ENCODE assay signal across 14 cellular contexts in genomic region chr15:67917037-67917436, GRCh38.
DNase-seq lines count a peak whose midpoint lies in the region; FAIRE-seq and TF ChIP-seq lines count a peak whose summit lies in the region.
"Had no signal": no experiment of that assay in that cellular context is flagged by ENCODE, and none has a peak within 500 bp of the region (broad histone marks: within the 10 kb centered on the region; RNA-seq: fewer than 3 reads in every experiment).

No MANE protein-coding gene starts in this region.

- no peak overlapping the region for H3K4me3 Mint-ChIP-seq in immature natural killer cell
- H3K4me3 Mint-ChIP-seq: CD4-positive, CD25-positive, alpha-beta regulatory T cell had no signal

- H3K36me3 ChIP-seq in liver (ENCODE audit: control insufficient read depth in 4 of 4, insufficient read depth in 3 of 4, low read depth in 1 of 4, low read length in 3 of 4): no peaks in the 10 kb centered on the region
- H3K36me3 ChIP-seq in stomach: no peaks in the 10 kb centered on the region

- TF ChIP-seq RAD21 in liver (IDR thresholded peaks at IDR 0.05): peak in 1 of 2 donors; percentile 11

- H3K9ac ChIP-seq in liver (ENCODE audit: low read depth in 1 of 2, low read length in 2 of 2): no peak overlapping the region
- H3K9ac ChIP-seq: KMS-11 had no signal

- H3K27me3 ChIP-seq in liver (ENCODE audit: control insufficient read depth in 4 of 4, insufficient read depth in 4 of 4, low read length in 3 of 4): no peaks in the 10 kb centered on the region
- no peaks in the 10 kb centered on the region for H3K27me3 ChIP-seq in stomach

- H3K27ac Mint-ChIP-seq in immature natural killer cell: no peak overlapping the region
- H3K27ac Mint-ChIP-seq: CD4-positive, CD25-positive, alpha-beta regulatory T cell had no signal

- H3K36me3 Mint-ChIP-seq in immature natural killer cell: peaks cover 0 to 3% (median 0%) of the 10 kb centered on the region in 3 donors
- H3K36me3 Mint-ChIP-seq: CD4-positive, CD25-positive, alpha-beta regulatory T cell had no signal

- no peaks in the 10 kb centered on the region for H3K9me3 ChIP-seq in liver (ENCODE audit: control insufficient read depth in 4 of 4, low read length in 3 of 4)
- peaks cover 0 to 6% (median 0%) of the 10 kb centered on the region in 4 donors for H3K9me3 ChIP-seq in stomach

- H3K27ac ChIP-seq in liver (ENCODE audit: low read depth in 1 of 2, low read length in 2 of 2) (no peak overlapping the region), stomach (peak overlapping the region in 4 of 5 donors; percentile 80 to 91 (median 86))
- H3K27ac ChIP-seq: KMS-11 had no signal

- intact Hi-C loops in stomach (cut with DNase I; ENCODE audit: low total_unique reads): no loop called here

- DNase-seq in HTR-8/SVneo (ENCODE audit: insufficient read length, low spot score) (no peak), cerebellum (ENCODE audit: low spot score) (peak; percentile 53), stomach (no peak), immature natural killer cell (no peak), LoVo (ENCODE audit: low spot score) (no peak), NCI-H1092 (lab: John Stamatoyannopoulos, UW) (no peak)
- DNase-seq in central memory CD4-positive, alpha-beta T cell: no peak
- DNase-seq: activated CD8-positive, alpha-beta memory T cell treated with anti-CD3 and anti-CD28 coated beads, Interleukin-2, amount 50 U/mL, for 4 hours; amniotic stem cell; CD4-positive, CD25-positive, alpha-beta regulatory T cell; effector memory CD4-positive, alpha-beta T cell; stimulated activated CD8-positive, alpha-beta memory T cell treated with anti-CD3 and anti-CD28 coated beads, Interleukin-4, amount 100 ng/mL, for 48 hours had no signal

- TF ChIP-seq EP300 in stomach (IDR thresholded peaks at IDR 0.05): no peak

- WGBS in liver: 93% methylated on average over 4 of the region's 4 CpGs
- WGBS in stomach, 5 donors: 59 to 73% (median 69%) methylated on average over 4 of the region's 4 CpGs

- H3K4me1 ChIP-seq in liver (ENCODE audit: control insufficient read depth in 4 of 4, insufficient read depth in 4 of 4, low read length in 3 of 4) (peaks cover 7 to 44% (median 42%) of the 10 kb centered on the region in 4 donors), stomach (peaks cover 34 to 65% (median 54%) of the 10 kb centered on the region in 4 donors)

- peak; percentile 13 for FAIRE-seq in HTR-8/SVneo (lab: Jason Lieb, UNC)

- H3K27me3 Mint-ChIP-seq in immature natural killer cell (ENCODE audit: low read depth in 3 of 3): peaks cover 0 to 3% (median 2%) of the 10 kb centered on the region in 3 donors

- no peak overlapping the region for H3K4me3 ChIP-seq in liver (ENCODE audit: low read depth in 1 of 3, low read length in 3 of 3)
- H3K4me3 ChIP-seq in stomach: no peak overlapping the region

- no peaks in the 10 kb centered on the region for H3K9me3 Mint-ChIP-seq in immature natural killer cell

- no peaks in the 10 kb centered on the region for H3K4me1 Mint-ChIP-seq in immature natural killer cell
- H3K4me1 Mint-ChIP-seq: CD4-positive, CD25-positive, alpha-beta regulatory T cell had no signal

- no peak for TF ChIP-seq POLR2A in stomach (IDR thresholded peaks at IDR 0.05)

- TF ChIP-seq CTCF in liver (IDR thresholded peaks at IDR 0.05; ENCODE audit: low read depth, low read length, missing input control) (no peak), stomach (IDR thresholded peaks at IDR 0.05) (no peak)

TF ChIP-seq in liver, 16 proteins besides CTCF, POLR2A, EP300 and RAD21:
- TF ChIP-seq JUND (IDR thresholded peaks at IDR 0.05) (peak in 1 of 2 donors; percentile 74), RXRA (IDR thresholded peaks at IDR 0.05) (peak; percentile 10 to 55), HNF4A (conservative IDR thresholded peaks at IDR 0.05) (peak in 1 of 2 donors; percentile 16), EGR1 (IDR thresholded peaks at IDR 0.05; ENCODE audit: low read depth in 2 of 2) (no peak)

Comparison
In these comparisons a context has a peak if more than half of its experiments do, and no peak if none do; other contexts are left out.
1. H3K27ac ChIP-seq: peak in stomach (4 of 5); none in liver (0 of 2).